ENCODE assay signal across 17 cellular contexts in the genomic region with DNA sequence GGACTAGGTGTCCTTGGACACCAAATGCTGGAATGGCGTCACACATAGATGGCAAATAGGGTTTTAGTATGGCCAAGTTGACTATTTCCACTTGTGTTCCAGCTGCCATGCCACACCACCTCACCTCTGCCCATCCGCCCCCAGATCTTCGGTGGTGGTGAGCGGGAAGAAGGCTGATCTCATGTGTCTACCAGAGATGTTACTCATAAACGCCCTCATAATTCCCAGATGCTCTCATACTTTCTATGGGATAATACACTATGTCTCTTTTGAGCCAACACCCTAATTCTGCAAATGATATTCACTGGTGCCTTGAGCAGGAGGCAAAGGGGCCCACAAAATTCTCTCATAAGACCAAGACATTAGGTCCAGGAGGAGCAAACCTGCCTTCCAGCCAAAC.
"Had no signal": no experiment of that assay in that cellular context is flagged by ENCODE, and none has a peak within 500 bp of the region (broad histone marks: within the 10 kb centered on the region; RNA-seq: fewer than 3 reads in every experiment).

No MANE protein-coding gene starts in this region.

- H3K36me3 Mint-ChIP-seq: activated naive CD4-positive, alpha-beta T cell treated with anti-CD3 and anti-CD28 coated beads, Interleukin-2, amount 10 ng/mL, durations not matched to agents 7 days and 5 days; stimulated activated naive B cell treated with anti-CD40 and anti-IgM and Interleukin-4, amounts not matched to agents 10 μg/mL and 1 μg/mL and 100 μg/mL, for 72 hours had no signal

- H3K36me3 ChIP-seq: left lung, uterus had no signal

- H3K27ac ChIP-seq: foreskin keratinocyte had no signal

- H3K9me3 ChIP-seq: left lung, uterus had no signal

- H3K4me1 ChIP-seq: uterus had no signal

- H3K4me3 Mint-ChIP-seq: activated CD4-positive, alpha-beta T cell treated with anti-CD3 and anti-CD28 coated beads, Interleukin-2, amount 10 ng/mL, durations not matched to agents 24 days and 14 days; activated CD8-positive, alpha-beta T cell treated with anti-CD3 and anti-CD28 coated beads for 36 hours; activated naive CD4-positive, alpha-beta T cell treated with anti-CD3 and anti-CD28 coated beads, Interleukin-2, amount 10 ng/mL, durations not matched to agents 7 days and 5 days; activated naive CD8-positive, alpha-beta T cell treated with anti-CD3 and anti-CD28 coated beads, Interleukin-2, amount 50 U/mL, for 24 hours; activated T-cell treated with anti-CD3 and anti-CD28 coated beads, Interleukin-2, amount 50 U/mL, for 24 hours; stimulated activated naive B cell treated with anti-CD40 and anti-IgM and Interleukin-4, amounts not matched to agents 10 μg/mL and 1 μg/mL and 100 μg/mL, for 72 hours had no signal

- H3K27me3 ChIP-seq: foreskin keratinocyte, left lung, uterus had no signal

- H3K9ac ChIP-seq: parathyroid adenoma had no signal

- H3K4me1 Mint-ChIP-seq: activated CD4-positive, alpha-beta T cell treated with anti-CD3 and anti-CD28 coated beads, Interleukin-2, amount 10 ng/mL, durations not matched to agents 24 days and 14 days; activated naive CD4-positive, alpha-beta T cell treated with anti-CD3 and anti-CD28 coated beads, Interleukin-2, amount 10 ng/mL, durations not matched to agents 7 days and 5 days; activated naive CD8-positive, alpha-beta T cell treated with anti-CD3 and anti-CD28 coated beads, Interleukin-2, amount 50 U/mL, for 24 hours; stimulated activated naive B cell treated with anti-CD40 and anti-IgM and Interleukin-4, amounts not matched to agents 10 μg/mL and 1 μg/mL and 100 μg/mL, for 72 hours had no signal

- ATAC-seq: activated CD8-positive, alpha-beta T cell treated with anti-CD3 and anti-CD28 coated beads for 36 hours; activated naive CD8-positive, alpha-beta T cell treated with anti-CD3 and anti-CD28 coated beads, Interleukin-2, amount 50 U/mL, for 24 hours; foreskin keratinocyte; sciatic nerve; stimulated activated naive B cell treated with anti-CD40 and anti-IgM and Interleukin-4, amounts not matched to agents 10 μg/mL and 1 μg/mL and 100 μg/mL, for 72 hours had no signal

- H3K27ac Mint-ChIP-seq: activated CD4-positive, alpha-beta T cell treated with anti-CD3 and anti-CD28 coated beads, Interleukin-2, amount 10 ng/mL, durations not matched to agents 24 days and 14 days; activated CD8-positive, alpha-beta T cell treated with anti-CD3 and anti-CD28 coated beads for 36 hours; activated naive CD4-positive, alpha-beta T cell treated with anti-CD3 and anti-CD28 coated beads, Interleukin-2, amount 10 ng/mL, durations not matched to agents 7 days and 5 days; activated naive CD8-positive, alpha-beta T cell treated with anti-CD3 and anti-CD28 coated beads, Interleukin-2, amount 50 U/mL, for 24 hours; activated T-cell treated with anti-CD3 and anti-CD28 coated beads, Interleukin-2, amount 50 U/mL, for 24 hours; activated T-helper 2 cell treated with anti-CD3 and anti-CD28 coated beads, Interferon-gamma antibody, Interleukin-2, Interleukin-4, amounts not matched to agents 10 μg/mL and 5 μg/mL and 100 μg/mL, durations not matched to agents 14 hours and 24 hours and 36 hours; stimulated activated naive B cell treated with anti-CD40 and anti-IgM and Interleukin-4, amounts not matched to agents 10 μg/mL and 1 μg/mL and 100 μg/mL, for 72 hours had no signal

- H3K9me3 Mint-ChIP-seq: activated CD8-positive, alpha-beta T cell treated with anti-CD3 and anti-CD28 coated beads for 36 hours; activated naive CD8-positive, alpha-beta T cell treated with anti-CD3 and anti-CD28 coated beads, Interleukin-2, amount 50 U/mL, for 24 hours; activated T-cell treated with anti-CD3 and anti-CD28 coated beads, Interleukin-2, amount 50 U/mL, for 24 hours had no signal

- H3K4me3 ChIP-seq: left lung, uterus had no signal

- DNase-seq: activated CD4-positive, alpha-beta T cell treated with anti-CD3 and anti-CD28 coated beads, Interleukin-2, amount 10 ng/mL, durations not matched to agents 24 days and 14 days; activated CD8-positive, alpha-beta T cell treated with anti-CD3 and anti-CD28 coated beads for 36 hours; activated naive CD4-positive, alpha-beta T cell treated with anti-CD3 and anti-CD28 coated beads, Interleukin-2, amount 10 ng/mL, durations not matched to agents 7 days and 5 days; activated naive CD8-positive, alpha-beta T cell treated with anti-CD3 and anti-CD28 coated beads, Interleukin-2, amount 50 U/mL, for 24 hours; activated T-cell treated with anti-CD3 and anti-CD28 coated beads, Interleukin-2, amount 50 U/mL, for 24 hours; anterior cingulate cortex; cerebellar nuclear complex; effector CD8-positive, alpha-beta T cell; foreskin keratinocyte; left lung; stimulated activated naive B cell treated with anti-CD40 and anti-IgM and Interleukin-4, amounts not matched to agents 10 μg/mL and 1 μg/mL and 100 μg/mL, for 72 hours; T-helper 1 cell; T-helper 9 cell; uterus had no signal

- H3K79me2 ChIP-seq: parathyroid adenoma had no signal
